In the genomic region with DNA sequence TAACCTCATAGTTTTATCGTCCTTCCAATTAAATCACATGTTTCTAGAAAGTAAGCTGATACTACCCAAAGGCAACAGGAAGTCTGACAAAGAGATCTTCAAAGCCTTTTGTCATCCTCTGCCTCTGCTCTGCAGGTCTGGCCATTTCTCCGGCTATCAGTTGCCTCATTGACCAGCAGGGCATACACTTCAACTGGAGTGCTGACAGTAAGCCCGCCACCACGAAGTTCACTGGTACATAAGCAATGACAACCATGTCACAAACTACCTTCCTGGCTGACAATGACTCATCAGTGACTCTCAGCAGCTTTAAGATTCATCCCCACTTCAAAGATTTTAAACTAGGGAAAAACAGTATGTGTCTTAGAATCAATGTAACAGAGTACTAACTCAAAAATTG, we compare ENCODE assay signal across 12 cellular contexts. TPM values are rescaled to one million over a fixed set of nuclear protein-coding genes. Genes with fewer than 3 reads are reported as not detected.
DNase-seq lines count a peak whose midpoint lies in the region; ATAC-seq and TF ChIP-seq lines count a peak whose summit lies in the region.
"Had no signal": no experiment of that assay in that cellular context is flagged by ENCODE, and none has a peak within 500 bp of the region (broad histone marks: within the 10 kb centered on the region; RNA-seq: fewer than 3 reads in every experiment).

No MANE protein-coding gene starts in this region.

- no peaks in the 10 kb centered on the region for H4K20me1 ChIP-seq in Karpas-422 (ENCODE audit: insufficient read depth, low read depth, low read length)

- peaks cover 32% of the 10 kb centered on the region for H3K36me3 Mint-ChIP-seq in activated naive CD8-positive, alpha-beta T cell treated with anti-CD3 and anti-CD28 coated beads for 36 hours
- H3K36me3 Mint-ChIP-seq in endothelial cell (ENCODE audit: low read depth, unreplicated experiment) = peaks cover 12% of the 10 kb centered on the region

- peaks cover under 1% of the 10 kb centered on the region; the same call in 1 of the 2 replicates for H3K9me3 ChIP-seq in Karpas-422 (ENCODE audit: low read length)

- H3K4me3 ChIP-seq in Karpas-422 (ENCODE audit: low read length) = no peak overlapping the region
- H3K4me3 ChIP-seq: SK-N-MC had no signal

- peaks cover 8% of the 10 kb centered on the region; the same call in 1 of the 2 replicates for H3K36me3 ChIP-seq in Karpas-422 (ENCODE audit: insufficient read depth, low read length)

- no peak for TF ChIP-seq CTCF in endothelial cell (IDR thresholded peaks at IDR 0.05; ENCODE audit: unreplicated experiment)

- ATAC-seq in HG02763 (IDR thresholded peaks at IDR 0.05; ENCODE audit: unreplicated experiment) = no peak
- no peak for ATAC-seq in HG02870 (IDR thresholded peaks at IDR 0.05; ENCODE audit: unreplicated experiment)
- ATAC-seq: left colon had no signal

- H3K9me2 ChIP-seq in Karpas-422 (replicated peaks; ENCODE audit: insufficient read depth, low read length) = no peaks in the 10 kb centered on the region

- H2AFZ ChIP-seq in Karpas-422 (ENCODE audit: low read length) = no peak overlapping the region

- no peak overlapping the region for H3K9ac ChIP-seq in Karpas-422 (ENCODE audit: low read length)

- H3K27ac ChIP-seq in Karpas-422 (ENCODE audit: low read length) = no peak overlapping the region
- H3K27ac ChIP-seq: SK-N-MC had no signal

- H3K4me2 ChIP-seq in Karpas-422 (ENCODE audit: low read depth, low read length, poor library complexity, severe bottlenecking) = no peak overlapping the region

- no peaks in the 10 kb centered on the region for H3K4me1 ChIP-seq in Karpas-422 (ENCODE audit: low read length)

- H3K9me3 Mint-ChIP-seq in activated naive CD8-positive, alpha-beta T cell treated with anti-CD3 and anti-CD28 coated beads for 36 hours = peaks cover 4% of the 10 kb centered on the region
- no peaks in the 10 kb centered on the region for H3K9me3 Mint-ChIP-seq in endothelial cell (ENCODE audit: unreplicated experiment)

- no peaks in the 10 kb centered on the region for H3K27me3 Mint-ChIP-seq in activated naive CD8-positive, alpha-beta T cell treated with anti-CD3 and anti-CD28 coated beads for 36 hours
- peaks cover 5% of the 10 kb centered on the region for H3K27me3 Mint-ChIP-seq in endothelial cell (ENCODE audit: unreplicated experiment)

- DNase-seq in ELR (ENCODE audit: low read depth) (peak; percentile 54), RKO (ENCODE audit: low spot score) (peak; percentile 48), renal cortical epithelial cell (ENCODE audit: low read depth) (peak; percentile 26), Karpas-422 (no peak), endothelial cell (ENCODE audit: low spot score) (no peak)
- DNase-seq in activated naive CD8-positive, alpha-beta T cell treated with anti-CD3 and anti-CD28 coated beads for 36 hours = peak; percentile 13
- DNase-seq: left colon; NCI-H226; stimulated activated naive CD4-positive, alpha-beta T cell had no signal

- H3K27ac Mint-ChIP-seq in activated naive CD8-positive, alpha-beta T cell treated with anti-CD3 and anti-CD28 coated beads for 36 hours = peak overlapping the region; percentile 73
- H3K27ac Mint-ChIP-seq in endothelial cell (ENCODE audit: unreplicated experiment) = no peak overlapping the region

- H3K4me3 Mint-ChIP-seq in activated naive CD8-positive, alpha-beta T cell treated with anti-CD3 and anti-CD28 coated beads for 36 hours = peak overlapping the region; percentile 19
- H3K4me3 Mint-ChIP-seq in endothelial cell (ENCODE audit: unreplicated experiment) = no peak overlapping the region

- peaks cover 43% of the 10 kb centered on the region for H3K4me1 Mint-ChIP-seq in activated naive CD8-positive, alpha-beta T cell treated with anti-CD3 and anti-CD28 coated beads for 36 hours
- peaks cover 25% of the 10 kb centered on the region for H3K4me1 Mint-ChIP-seq in endothelial cell (ENCODE audit: unreplicated experiment)

- peaks cover 88% of the 10 kb centered on the region for H3K79me2 ChIP-seq in Karpas-422 (ENCODE audit: low read length)

- no peaks in the 10 kb centered on the region for H3K27me3 ChIP-seq in Karpas-422 (ENCODE audit: low read length)

RNA-seq across cellular contexts. Expression of a gene that starts 20.6 kb away (rescaled TPM):
- 10 to 100 TPM; 49.1 to 54.5 TPM for total RNA-seq in activated naive CD8-positive, alpha-beta T cell treated with anti-CD3 and anti-CD28 coated beads for 36 hours
- total RNA-seq in renal cortical epithelial cell (144 and 180 TPM in 2 replicates), endothelial cell (ENCODE audit: unreplicated experiment) (69.2 TPM)
- 46.1 and 47.3 TPM in 2 replicates for total RNA-seq in Karpas-422 (2014; rRNA removed; shearing (Covaris generic); ENCODE audit: low replicate concordance)

Comparison
In these comparisons a context has a peak if more than half of its experiments do, and no peak if none do; other contexts are left out.
1. DNase-seq: peak in ELR (single experiment), RKO (single experiment), activated naive CD8-positive, alpha-beta T cell treated with anti-CD3 and anti-CD28 coated beads for 36 hours (single experiment) and renal cortical epithelial cell (single experiment); none in Karpas-422 (single experiment) and endothelial cell (single experiment).